ENCODE assay signal across 11 cellular contexts in genomic region chr5:141941307-141941706, GRCh38. TPM values are rescaled to one million over a fixed set of nuclear protein-coding genes. Genes with fewer than 3 reads are reported as not detected.
DNase-seq lines count a peak whose midpoint lies in the region; ATAC-seq, FAIRE-seq and TF ChIP-seq lines count a peak whose summit lies in the region.
"Had no signal": no experiment of that assay in that cellular context is flagged by ENCODE, and none has a peak within 500 bp of the region (broad histone marks: within the 10 kb centered on the region; RNA-seq: fewer than 3 reads in every experiment).

No MANE protein-coding gene starts in this region.

- in situ Hi-C loops in GM12878 (cut with MboI), result no loop called here

- peaks cover 9% of the 10 kb centered on the region for H3K4me1 Mint-ChIP-seq in activated T-cell treated with anti-CD3 and anti-CD28 coated beads, Interleukin-2, amount 50 U/mL, for 24 hours (ENCODE audit: low read depth)

- CTCF ChIA-PET in GM12878 (lab: Yijun Ruan, JAX), result interaction anchor here (1.1 to 6.3 kb wide), 3 partner anchors 20 to 38 kb away, joined by 4 to 36 read pairs (median 4); no protein-coding TSS in a partner anchor

- WGBS in GM12878 (ENCODE audit: insufficient coverage, insufficient replicate concordance, low lambda C conversion rate, missing lambda C conversion rate), result 73% methylated on average over 6 of the region's 6 CpGs
- 49 to 60% methylated on average over 6 of the region's 6 CpGs for WGBS in upper lobe of left lung, 2 donors

- peaks cover 47% of the 10 kb centered on the region for H3K36me3 Mint-ChIP-seq in activated T-cell treated with anti-CD3 and anti-CD28 coated beads, Interleukin-2, amount 50 U/mL, for 24 hours (ENCODE audit: low read depth)

- H3K4me3 Mint-ChIP-seq in activated T-cell treated with anti-CD3 and anti-CD28 coated beads, Interleukin-2, amount 50 U/mL, for 24 hours, result no peak overlapping the region
- H3K4me3 Mint-ChIP-seq: activated naive CD4-positive, alpha-beta T cell treated with anti-CD3 and anti-CD28 coated beads, Interleukin-2, amount 50 U/mL, for 24 hours had no signal

- H3K27ac ChIP-seq in GM12878 (ENCODE audit: control insufficient read depth, insufficient read depth), result no peak overlapping the region
- H3K27ac ChIP-seq in kidney (ENCODE audit: low read depth in 2 of 2, low read length in 2 of 2), result peak overlapping the region; percentile 16 to 56
- H3K27ac ChIP-seq in upper lobe of left lung, result peak overlapping the region; percentile 59 to 85 (median 66)
- H3K27ac ChIP-seq: VCaP had no signal

- RAD21 ChIA-PET in GM12878 (lab: Charles Lee; ENCODE audit: unreplicated experiment), result no interaction called here

- intact Hi-C loops in GM12878 (cut with micrococcal nuclease; ENCODE audit: unreplicated experiment), result no loop called here
- intact Hi-C loops in kidney (cut with DNase I), result no loop called here

- H3K27me3 ChIP-seq in GM12878 (replicated peaks in 1 of 2; ENCODE audit: control insufficient read depth in 2 of 2, insufficient read depth in 2 of 2, low read length in 1 of 2) (no peaks in the 10 kb centered on the region), upper lobe of left lung (no peaks in the 10 kb centered on the region)

- H3K9ac ChIP-seq in GM12878 (ENCODE audit: control insufficient read depth, insufficient read depth, low read length) (no peak overlapping the region), kidney (ENCODE audit: low read length in 2 of 2) (no peak overlapping the region)

- TF ChIP-seq EP300 in GM12878 (IDR thresholded peaks at IDR 0.05; ENCODE audit: borderline replicate concordance in 1 of 2, control insufficient read depth in 1 of 2, low read depth in 2 of 2, low read length in 2 of 2) (no peak), upper lobe of left lung (IDR thresholded peaks at IDR 0.05) (no peak)

- H3K4me1 ChIP-seq in GM12878 (ENCODE audit: control insufficient read depth, insufficient read depth, low read length), result no peaks in the 10 kb centered on the region
- H3K4me1 ChIP-seq in kidney (ENCODE audit: control insufficient read depth in 1 of 2, insufficient read depth in 1 of 2, low read depth in 1 of 2, low read length in 2 of 2), result peaks cover 5 to 10% of the 10 kb centered on the region in 2 donors
- H3K4me1 ChIP-seq in upper lobe of left lung, result peaks cover 18 to 33% (median 31%) of the 10 kb centered on the region in 4 donors

- H3K36me3 ChIP-seq in GM12878 (ENCODE audit: control insufficient read depth in 2 of 2, insufficient read depth in 2 of 2, low read length in 1 of 2) (peaks cover 3 to 13% of the 10 kb centered on the region in 2 experiments), kidney (ENCODE audit: control insufficient read depth in 1 of 2, insufficient read depth in 2 of 2, low read length in 2 of 2) (peaks cover 15 to 17% of the 10 kb centered on the region in 2 donors), upper lobe of left lung (peaks cover 6 to 46% (median 31%) of the 10 kb centered on the region in 4 donors)

- ATAC-seq in GM12878, result peak; percentile 26; the same call in 1 of the 3 replicates
- peak in 1 of 2 donors; percentile 41 for ATAC-seq in upper lobe of left lung (ENCODE audit: low FRiP score in 2 of 2)
- no peak for ATAC-seq in HG03025 (IDR thresholded peaks at IDR 0.05; ENCODE audit: low FRiP score, unreplicated experiment)
- ATAC-seq in GM21723 (IDR thresholded peaks at IDR 0.05; ENCODE audit: unreplicated experiment), result no peak

- H3K4me3 ChIP-seq in GM12878 (no peak overlapping the region), kidney (ENCODE audit: low read length in 2 of 2) (no peak overlapping the region), upper lobe of left lung (no peak overlapping the region)

- no peaks in the 10 kb centered on the region for H3K9me3 Mint-ChIP-seq in activated T-cell treated with anti-CD3 and anti-CD28 coated beads, Interleukin-2, amount 50 U/mL, for 24 hours
- H3K9me3 Mint-ChIP-seq: activated naive CD4-positive, alpha-beta T cell treated with anti-CD3 and anti-CD28 coated beads, Interleukin-2, amount 50 U/mL, for 24 hours had no signal

- H2AFZ ChIP-seq in GM12878 (ENCODE audit: control insufficient read depth, low read depth, low read length), result no peak overlapping the region

- H3K9me3 ChIP-seq in GM12878 (replicated peaks; ENCODE audit: control insufficient read depth, insufficient read depth, low read length) (no peaks in the 10 kb centered on the region), kidney (ENCODE audit: control insufficient read depth in 1 of 2, low read length in 2 of 2) (no peaks in the 10 kb centered on the region), upper lobe of left lung (no peaks in the 10 kb centered on the region)

- H3K27ac Mint-ChIP-seq in activated T-cell treated with anti-CD3 and anti-CD28 coated beads, Interleukin-2, amount 50 U/mL, for 24 hours, result peak overlapping the region; percentile 40
- H3K27ac Mint-ChIP-seq: activated naive CD4-positive, alpha-beta T cell treated with anti-CD3 and anti-CD28 coated beads, Interleukin-2, amount 50 U/mL, for 24 hours had no signal

- FAIRE-seq in GM12878 (lab: Jason Lieb, UNC), result no peak
- no peak for FAIRE-seq in kidney (lab: Jason Lieb, UNC)
- FAIRE-seq in GM19239 (lab: Jason Lieb, UNC), result no peak

- TF ChIP-seq POLR2A in GM12878 (IDR thresholded peaks at IDR 0.05; ENCODE audit: low read depth, low read length) (no peak), upper lobe of left lung (IDR thresholded peaks at IDR 0.05) (no peak)

- POLR2A ChIA-PET in GM12878 (lab: Charles Lee), result no interaction called here

- SMC1A ChIA-PET in GM12878 (lab: Charles Lee; ENCODE audit: uncharacterized antibody, unreplicated experiment), result interaction anchor here (1.0 to 1.3 kb wide), 2 partner anchors 18 to 29 kb away, joined by 3 read pairs; partner anchors contain the start of gene DELE1

- no peak overlapping the region for H3K4me2 ChIP-seq in GM12878 (ENCODE audit: control insufficient read depth, insufficient read depth)

- H4K20me1 ChIP-seq in GM12878 (ENCODE audit: control insufficient read depth, insufficient read depth), result no peaks in the 10 kb centered on the region

- H3K27me3 Mint-ChIP-seq in activated T-cell treated with anti-CD3 and anti-CD28 coated beads, Interleukin-2, amount 50 U/mL, for 24 hours, result no peaks in the 10 kb centered on the region
- H3K27me3 Mint-ChIP-seq: activated naive CD4-positive, alpha-beta T cell treated with anti-CD3 and anti-CD28 coated beads, Interleukin-2, amount 50 U/mL, for 24 hours had no signal

- no peak for DNase-seq in activated T-cell treated with anti-CD3 and anti-CD28 coated beads, Interleukin-2, amount 50 U/mL, for 24 hours
- DNase-seq in activated T-cell treated with anti-CD3 and anti-CD28 coated beads for 4 hours, result no peak
- DNase-seq in GM12878 (ENCODE audit: low read depth, low spot score), result no peak
- DNase-seq in kidney, result no peak
- DNase-seq in upper lobe of left lung, result no peak
- DNase-seq in GM19239 (ENCODE audit: insufficient read length, low spot score), result no peak
- DNase-seq: NCI-H526 had no signal

- no peak for TF ChIP-seq RAD21 in GM12878 (IDR thresholded peaks at IDR 0.05; ENCODE audit: insufficient read depth, low read depth, low read length)

- no peak for TF ChIP-seq CTCF in GM12878 (IDR thresholded peaks at IDR 0.05 in 2 of 3, conservative IDR thresholded peaks at IDR 0.05 in 1 of 3; ENCODE audit: control insufficient read depth in 2 of 3, extremely low read depth in 1 of 3, insufficient read depth in 1 of 3, low read depth in 3 of 3, low read length in 3 of 3)
- no peak for TF ChIP-seq CTCF in kidney (IDR thresholded peaks at IDR 0.05; ENCODE audit: borderline replicate concordance, extremely low read depth, insufficient read depth)
- TF ChIP-seq CTCF in upper lobe of left lung (IDR thresholded peaks at IDR 0.05), result peak in 1 of 6 experiments; percentile 27

- no TSS peak for BruUV-seq in GM12878 (replicated peaks; lab: Mats Ljungman, UMichigan)

- no peaks in the 10 kb centered on the region for H3K79me2 ChIP-seq in GM12878 (ENCODE audit: control insufficient read depth, insufficient read depth, low read length)

RNA-seq across cellular contexts. Expression of gene PCDH12, which starts 16.7 kb away (rescaled TPM):
- not detected in 2 replicates for total RNA-seq in GM12878 (2013; cell fraction: nucleolus; rRNA removed)
- total RNA-seq in GM12878 (2014; rRNA removed) (0.06 TPM in 1 of 2 replicates, not detected in the other), GM12878 (2014; rRNA removed; fragmentation: Illumina TruSeq; extraction: Trizol) (not detected in 2 replicates), GM12878 (2021) (0.03 TPM in 1 of 2 replicates, not detected in the other), kidney (14.1 TPM), upper lobe of left lung (10 to 100 TPM in 3 of 6 donors, 1 to 10 TPM in 3; 2.1 to 26.0 (median 10.7) TPM)
- 0.16 TPM for polyA plus RNA-seq in GM12878 (2011; ENCODE audit: low read depth)
- polyA plus RNA-seq in GM12878 (2011; rRNA removed) (0.10 TPM in 1 of 2 replicates, not detected in the other), GM12878 (2014; fragmentation: Illumina TruSeq; extraction: Trizol) (not detected in 2 replicates), GM12878 (2014; fragmentation: Nextera tagmentation; extraction: Ambion mirVana) (under 1 TPM in 1 of 2 experiments, not detected in 1; 0.05 TPM), GM12878 (2014; rRNA removed) (0.01 TPM in 1 of 2 replicates, not detected in the other), GM12878 (2016; fragmentation: Nextera tagmentation; extraction: Ambion mirVana) (under 1 TPM in 1 of 2 experiments, not detected in 1; 0.14 TPM), kidney (ENCODE audit: insufficient read depth, low read depth, low replicate concordance) (7.4 TPM)
- polyA plus RNA-seq in GM12878 (2011; cell fraction: cytosol; rRNA removed), result 0.02 TPM in 1 of 2 replicates, not detected in the other
- 0.03 TPM in 1 of 2 replicates, not detected in the other for polyA plus RNA-seq in GM12878 (2011; cell fraction: nucleus; rRNA removed)
- 0.11 and 0.18 TPM in 2 replicates for polyA plus RNA-seq in GM12878 (2012)
- polyA minus RNA-seq in GM12878 (2011; rRNA and poly(A)+ RNA removed), result not detected in 2 replicates
- not detected in 2 replicates for polyA minus RNA-seq in GM12878 (2011; cell fraction: cytosol; rRNA and poly(A)+ RNA removed)
- polyA minus RNA-seq in GM12878 (2011; cell fraction: nucleus; rRNA and poly(A)+ RNA removed), result not detected in 2 replicates

RNA-seq across cellular contexts. Expression of gene DELE1, which starts 17.6 kb away (rescaled TPM):
- total RNA-seq in GM12878 (2013; cell fraction: nucleolus; rRNA removed), result 148 and 153 TPM in 2 replicates
- total RNA-seq in GM12878 (2014; rRNA removed) (58.1 and 60.3 TPM in 2 replicates), GM12878 (2014; rRNA removed; fragmentation: Illumina TruSeq; extraction: Trizol) (39.0 and 42.0 TPM in 2 replicates), GM12878 (2021) (62.9 and 63.2 TPM in 2 replicates), kidney (82.3 TPM), upper lobe of left lung (100 to 1,000 TPM in 1 of 6 donors, 10 to 100 TPM in 5; 59.4 to 151 (median 87.5) TPM)
- 31.0 TPM for polyA plus RNA-seq in GM12878 (2011; ENCODE audit: low read depth)
- polyA plus RNA-seq in GM12878 (2011; rRNA removed) (46.4 and 71.4 TPM in 2 replicates), GM12878 (2014; fragmentation: Illumina TruSeq; extraction: Trizol) (30.2 and 53.2 TPM in 2 replicates), GM12878 (2014; fragmentation: Nextera tagmentation; extraction: Ambion mirVana) (10 to 100 TPM; 18.9 to 21.4 TPM), GM12878 (2014; rRNA removed) (69.4 and 71.2 TPM in 2 replicates), GM12878 (2016; fragmentation: Nextera tagmentation; extraction: Ambion mirVana) (10 to 100 TPM; 37.8 to 37.9 TPM), kidney (ENCODE audit: insufficient read depth, low read depth, low replicate concordance) (67.7 TPM)
- polyA plus RNA-seq in GM12878 (2011; cell fraction: cytosol; rRNA removed), result 84.2 and 98.9 TPM in 2 replicates
- 223 and 258 TPM in 2 replicates for polyA plus RNA-seq in GM12878 (2011; cell fraction: nucleus; rRNA removed)
- 50.8 and 50.9 TPM in 2 replicates for polyA plus RNA-seq in GM12878 (2012)
- 48.9 and 72.9 TPM in 2 replicates for polyA minus RNA-seq in GM12878 (2011; rRNA and poly(A)+ RNA removed)
- polyA minus RNA-seq in GM12878 (2011; cell fraction: cytosol; rRNA and poly(A)+ RNA removed), result 19.4 and 27.2 TPM in 2 replicates
- 43.5 and 49.6 TPM in 2 replicates for polyA minus RNA-seq in GM12878 (2011; cell fraction: nucleus; rRNA and poly(A)+ RNA removed)

RNA-seq across cellular contexts. Expression of gene RNF14, which starts 27.6 kb away (rescaled TPM):
- 34.2 and 34.7 TPM in 2 replicates for total RNA-seq in GM12878 (2013; cell fraction: nucleolus; rRNA removed)
- total RNA-seq in GM12878 (2014; rRNA removed) (19.7 and 30.8 TPM in 2 replicates), GM12878 (2014; rRNA removed; fragmentation: Illumina TruSeq; extraction: Trizol) (23.8 and 24.2 TPM in 2 replicates), GM12878 (2021) (19.7 and 26.7 TPM in 2 replicates), kidney (69.3 TPM), upper lobe of left lung (10 to 100 TPM; 20.3 to 54.6 (median 44.3) TPM)
- 16.1 TPM for polyA plus RNA-seq in GM12878 (2011; ENCODE audit: low read depth)
- polyA plus RNA-seq in GM12878 (2011; rRNA removed) (30.6 and 39.7 TPM in 2 replicates), GM12878 (2014; fragmentation: Illumina TruSeq; extraction: Trizol) (28.6 and 35.5 TPM in 2 replicates), GM12878 (2014; fragmentation: Nextera tagmentation; extraction: Ambion mirVana) (10 to 100 TPM; 28.1 to 34.4 TPM), GM12878 (2014; rRNA removed) (13.2 and 14.1 TPM in 2 replicates), GM12878 (2016; fragmentation: Nextera tagmentation; extraction: Ambion mirVana) (10 to 100 TPM; 35.2 to 41.8 TPM), kidney (ENCODE audit: insufficient read depth, low read depth, low replicate concordance) (53.5 TPM)
- polyA plus RNA-seq in GM12878 (2011; cell fraction: cytosol; rRNA removed), result 18.9 and 21.4 TPM in 2 replicates
- polyA plus RNA-seq in GM12878 (2011; cell fraction: nucleus; rRNA removed), result 15.4 and 15.5 TPM in 2 replicates
- polyA plus RNA-seq in GM12878 (2012), result 15.4 and 19.5 TPM in 2 replicates
- polyA minus RNA-seq in GM12878 (2011; rRNA and poly(A)+ RNA removed), result 27.2 and 29.3 TPM in 2 replicates
- 8.7 and 11.3 TPM in 2 replicates for polyA minus RNA-seq in GM12878 (2011; cell fraction: cytosol; rRNA and poly(A)+ RNA removed)
- 9.4 and 16.6 TPM in 2 replicates for polyA minus RNA-seq in GM12878 (2011; cell fraction: nucleus; rRNA and poly(A)+ RNA removed)
